Comparison of ENCODE assay signal across 9 cellular contexts in genomic region chr20:9903048-9903651, GRCh38.
DNase-seq lines count a peak whose midpoint lies in the region; ATAC-seq, FAIRE-seq and TF ChIP-seq lines count a peak whose summit lies in the region.
"Had no signal": no experiment of that assay in that cellular context is flagged by ENCODE, and none has a peak within 500 bp of the region (broad histone marks: within the 10 kb centered on the region; RNA-seq: fewer than 3 reads in every experiment).

No MANE protein-coding gene starts in this region.

- peak; percentile 19 for DNase-seq in CD1c-positive myeloid dendritic cell (ENCODE audit: extremely low spot score)
- peak; percentile 7 for DNase-seq in SW480 (ENCODE audit: low spot score)
- no peak for DNase-seq in keratinocyte (ENCODE audit: low read depth, low spot score)
- DNase-seq in COLO829 (ENCODE audit: low spot score): no peak
- DNase-seq in H54 (ENCODE audit: insufficient read length, low spot score): no peak
- DNase-seq: activated naive CD4-positive, alpha-beta T cell treated with Interleukin-2 at 50 U/mL for 16 hours had no signal

- FAIRE-seq in keratinocyte (lab: Jason Lieb, UNC): no peak
- FAIRE-seq in H54 (lab: Jason Lieb, UNC): no peak

- no peaks in the 10 kb centered on the region for H4K20me1 ChIP-seq in keratinocyte (ENCODE audit: control insufficient read depth, extremely low read depth, insufficient read depth, low read length)

- no peak overlapping the region for H3K4me2 ChIP-seq in keratinocyte (ENCODE audit: control insufficient read depth, extremely low read depth, insufficient read depth, low read depth, low read length)

- no peak for TF ChIP-seq POLR2A in H54 (IDR thresholded peaks at IDR 0.05; ENCODE audit: low read depth, low read length)

- ATAC-seq in HG02759 (IDR thresholded peaks at IDR 0.05; ENCODE audit: unreplicated experiment) (peak; percentile 58), GM21825 (IDR thresholded peaks at IDR 0.05; ENCODE audit: unreplicated experiment) (no peak), GM18519 (IDR thresholded peaks at IDR 0.05; ENCODE audit: low FRiP score, unreplicated experiment) (no peak)

- H3K4me3 ChIP-seq in keratinocyte (ENCODE audit: control insufficient read depth in 2 of 3, extremely low read depth in 1 of 3, insufficient read depth in 2 of 3, low read depth in 1 of 3, low read length in 3 of 3): no peak overlapping the region

- H3K4me1 ChIP-seq in keratinocyte (ENCODE audit: control insufficient read depth, extremely low read depth, insufficient read depth, low read length): no peaks in the 10 kb centered on the region

- no peak overlapping the region for H2AFZ ChIP-seq in keratinocyte (ENCODE audit: control insufficient read depth, low read length)

- TF ChIP-seq CTCF in keratinocyte (optimal IDR thresholded peaks at IDR 0.05 in 1 of 3, IDR thresholded peaks at IDR 0.05 in 1 of 3, conservative IDR thresholded peaks at IDR 0.05 in 1 of 3; ENCODE audit: extremely low read depth in 1 of 3, insufficient read depth in 2 of 3, low read length in 3 of 3): peak; percentile 50 to 62 (median 53)

- no peak overlapping the region for H3K27ac ChIP-seq in keratinocyte (ENCODE audit: control insufficient read depth, insufficient read depth, low read length)

- no peaks in the 10 kb centered on the region for H3K36me3 ChIP-seq in keratinocyte (ENCODE audit: control insufficient read depth in 2 of 2, extremely low read depth in 1 of 2, insufficient read depth in 2 of 2, low read length in 2 of 2)

- no peaks in the 10 kb centered on the region for H3K79me2 ChIP-seq in keratinocyte (ENCODE audit: control insufficient read depth, insufficient read depth, low read length)

- dilution Hi-C loops in keratinocyte (cut with MboI; ENCODE audit: extremely low pct_ligation_motif_present, low sequenced_read_pairs): no loop called here

- H3K9ac ChIP-seq in keratinocyte (ENCODE audit: control insufficient read depth, extremely low read depth, insufficient read depth, low read length): no peak overlapping the region

- H3K9me3 ChIP-seq in keratinocyte (ENCODE audit: control insufficient read depth, low read depth, low read length): no peaks in the 10 kb centered on the region

- H3K27me3 ChIP-seq in keratinocyte (ENCODE audit: control insufficient read depth, extremely low read depth, insufficient read depth, low read length): no peaks in the 10 kb centered on the region

- H3K9me1 ChIP-seq in keratinocyte (ENCODE audit: control insufficient read depth, extremely low read depth, insufficient read depth, low read length): no peaks in the 10 kb centered on the region

Comparison
In these comparisons a context has a peak if more than half of its experiments do, and no peak if none do; other contexts are left out.
1. DNase-seq: peak in CD1c-positive myeloid dendritic cell (single experiment) and SW480 (single experiment); none in keratinocyte (single experiment), COLO829 (single experiment) and H54 (single experiment).